Comparison of ENCODE assay signal across 35 cellular contexts in genomic region chr2:114331934-114332333, GRCh38.
"Had no signal": no experiment of that assay in that cellular context is flagged by ENCODE, and none has a peak within 500 bp of the region (broad histone marks: within the 10 kb centered on the region; RNA-seq: fewer than 3 reads in every experiment).

No MANE protein-coding gene starts in this region.

- H3K4me1 ChIP-seq: adrenal gland, body of pancreas, breast epithelium had no signal

- H3K4me3 Mint-ChIP-seq: activated B cell treated with CpG ODN at 0.5 μM for 24 hours; activated CD4-positive, alpha-beta memory T cell treated with anti-CD3 and anti-CD28 coated beads for 36 hours; activated CD4-positive, alpha-beta T cell treated with anti-CD3 and anti-CD28 coated beads, Interleukin-2, amount 10 ng/mL, durations not matched to agents 24 days and 14 days; activated CD8-positive, alpha-beta T cell treated with anti-CD3 and anti-CD28 coated beads for 36 hours; activated naive CD4-positive, alpha-beta T cell treated with anti-CD3 and anti-CD28 coated beads for 36 hours; activated naive CD8-positive, alpha-beta T cell treated with anti-CD3 and anti-CD28 coated beads for 36 hours; activated T-cell treated with anti-CD3 and anti-CD28 coated beads, Interleukin-2, amount 50 U/mL, for 4 hours; activated T-cell treated with anti-CD3 and anti-CD28 coated beads, Interleukin-2, amount 50 U/mL, for 72 hours; activated T-helper 1 cell treated with anti-CD3 and anti-CD28 coated beads, Interleukin-12 subunit alpha, Interleukin-12 subunit beta, Interleukin-2, Interleukin-4 antibody, amounts not matched to agents 30 ng/mL and 10 ng/mL and 1 ng/mL, durations not matched to agents 14 hours and 24 hours and 36 hours; activated T-helper 17 cell treated with anti-CD3 and anti-CD28 coated beads, Interleukin-2, amount 50 U/mL, for 72 hours; T-helper 2 cell treated with Interferon-gamma antibody and Interleukin-4, amounts not matched to agents 5 μg/mL and 100 μg/mL, for 36 hours had no signal

- H3K4me1 Mint-ChIP-seq: activated B cell treated with CpG ODN at 0.5 μM for 24 hours; activated CD4-positive, alpha-beta T cell treated with anti-CD3 and anti-CD28 coated beads, Interleukin-2, amount 10 ng/mL, durations not matched to agents 24 days and 14 days; activated naive CD8-positive, alpha-beta T cell treated with anti-CD3 and anti-CD28 coated beads for 36 hours; activated T-helper 17 cell treated with anti-CD3 and anti-CD28 coated beads, Interleukin-2, amount 50 U/mL, for 72 hours had no signal

- ATAC-seq: activated CD8-positive, alpha-beta T cell treated with anti-CD3 and anti-CD28 coated beads for 36 hours; activated naive CD4-positive, alpha-beta T cell treated with anti-CD3 and anti-CD28 coated beads, Interleukin-2, amount 50 U/mL, for 72 hours; activated T-cell treated with anti-CD3 and anti-CD28 coated beads, Interleukin-2, amount 50 U/mL, for 4 hours; activated T-cell treated with anti-CD3 and anti-CD28 coated beads, Interleukin-2, amount 50 U/mL, for 72 hours; activated T-helper 17 cell treated with anti-CD3 and anti-CD28 coated beads, Interleukin-2, amount 50 U/mL, for 72 hours; body of pancreas had no signal

- H3K27me3 ChIP-seq: adrenal gland, body of pancreas, brain microvascular endothelial cell, breast epithelium had no signal

- H3K9me3 Mint-ChIP-seq: activated B cell treated with CpG ODN at 0.5 μM for 24 hours; activated CD4-positive, alpha-beta memory T cell treated with anti-CD3 and anti-CD28 coated beads for 36 hours; activated CD4-positive, alpha-beta T cell treated with anti-CD3 and anti-CD28 coated beads, Interleukin-2, amount 10 ng/mL, durations not matched to agents 24 days and 14 days; activated CD8-positive, alpha-beta T cell treated with anti-CD3 and anti-CD28 coated beads for 36 hours; activated naive CD4-positive, alpha-beta T cell treated with anti-CD3 and anti-CD28 coated beads for 36 hours; activated naive CD4-positive, alpha-beta T cell treated with anti-CD3 and anti-CD28 coated beads, Interleukin-2, amount 50 U/mL, for 72 hours; activated naive CD8-positive, alpha-beta T cell treated with anti-CD3 and anti-CD28 coated beads for 36 hours; activated T-cell treated with anti-CD3 and anti-CD28 coated beads, Interleukin-2, amount 50 U/mL, for 4 hours; activated T-helper 1 cell treated with anti-CD3 and anti-CD28 coated beads, Interleukin-12 subunit alpha, Interleukin-12 subunit beta, Interleukin-2, Interleukin-4 antibody, amounts not matched to agents 30 ng/mL and 10 ng/mL and 1 ng/mL, durations not matched to agents 14 hours and 24 hours and 36 hours; T-helper 2 cell treated with Interferon-gamma antibody and Interleukin-4, amounts not matched to agents 5 μg/mL and 100 μg/mL, for 36 hours had no signal

- FAIRE-seq: astrocyte, TTC549 had no signal

- H3K27ac Mint-ChIP-seq: activated B cell treated with CpG ODN at 0.5 μM for 24 hours; activated CD4-positive, alpha-beta memory T cell treated with anti-CD3 and anti-CD28 coated beads for 36 hours; activated CD4-positive, alpha-beta T cell treated with anti-CD3 and anti-CD28 coated beads, Interleukin-2, amount 10 ng/mL, durations not matched to agents 24 days and 14 days; activated CD8-positive, alpha-beta T cell treated with anti-CD3 and anti-CD28 coated beads for 36 hours; activated naive CD4-positive, alpha-beta T cell treated with anti-CD3 and anti-CD28 coated beads for 36 hours; activated naive CD4-positive, alpha-beta T cell treated with anti-CD3 and anti-CD28 coated beads, Interleukin-2, amount 50 U/mL, for 72 hours; activated naive CD8-positive, alpha-beta T cell treated with anti-CD3 and anti-CD28 coated beads for 36 hours; activated T-cell treated with anti-CD3 and anti-CD28 coated beads, Interleukin-2, amount 50 U/mL, for 72 hours; activated T-helper 1 cell treated with anti-CD3 and anti-CD28 coated beads, Interleukin-12 subunit alpha, Interleukin-12 subunit beta, Interleukin-2, Interleukin-4 antibody, amounts not matched to agents 30 ng/mL and 10 ng/mL and 1 ng/mL, durations not matched to agents 14 hours and 24 hours and 36 hours; activated T-helper 17 cell treated with anti-CD3 and anti-CD28 coated beads, Interleukin-2, amount 50 U/mL, for 72 hours; T-helper 2 cell treated with Interferon-gamma antibody and Interleukin-4, amounts not matched to agents 5 μg/mL and 100 μg/mL, for 36 hours had no signal

- H3K27me3 Mint-ChIP-seq: activated CD4-positive, alpha-beta T cell treated with anti-CD3 and anti-CD28 coated beads, Interleukin-2, amount 10 ng/mL, durations not matched to agents 24 days and 14 days had no signal

- H3K36me3 ChIP-seq: adrenal gland, brain microvascular endothelial cell, breast epithelium had no signal

- H3K9me3 ChIP-seq: body of pancreas, breast epithelium had no signal

- H3K4me3 ChIP-seq: adrenal gland, body of pancreas, breast epithelium had no signal

- H3K27ac ChIP-seq: adrenal gland, body of pancreas, brain microvascular endothelial cell, breast epithelium, VCaP had no signal

- DNase-seq: activated B cell treated with CpG ODN at 0.5 μM for 24 hours; activated CD4-positive, alpha-beta memory T cell treated with anti-CD3 and anti-CD28 coated beads for 36 hours; activated CD4-positive, alpha-beta T cell treated with anti-CD3 and anti-CD28 coated beads for 4 hours; activated CD4-positive, alpha-beta T cell treated with anti-CD3 and anti-CD28 coated beads, Interleukin-2, amount 10 ng/mL, durations not matched to agents 24 days and 14 days; activated CD4-positive, alpha-beta T cell treated with anti-CD3 and anti-CD28 coated beads, Interleukin-2, amount 50 U/mL, for 1 hour; activated CD4-positive, alpha-beta T cell treated with anti-CD3 and anti-CD28 coated beads, Interleukin-2, amount 50 U/mL, for 4 hours; activated CD4-positive, CD25-positive, alpha-beta regulatory T cell treated with anti-CD3 and anti-CD28 coated beads, Interleukin-2, amount 50 U/mL, for 72 hours; activated CD8-positive, alpha-beta memory T cell treated with anti-CD3 and anti-CD28 coated beads, Interleukin-2, amount 50 U/mL, for 4 hours; activated CD8-positive, alpha-beta T cell treated with anti-CD3 and anti-CD28 coated beads for 36 hours; activated effector memory CD4-positive, alpha-beta T cell treated with anti-CD3 and anti-CD28 coated beads, Interleukin-2, amount 50 U/mL, for 16 hours; activated gamma-delta T cell treated with Interleukin-2 at 50 U/mL for 16 hours; activated naive CD4-positive, alpha-beta T cell; activated naive CD4-positive, alpha-beta T cell treated with anti-CD3 and anti-CD28 coated beads for 36 hours; activated naive CD4-positive, alpha-beta T cell treated with anti-CD3 and anti-CD28 coated beads, Interleukin-2, amount 50 U/mL, for 16 hours; activated naive CD8-positive, alpha-beta T cell treated with anti-CD3 and anti-CD28 coated beads for 36 hours; activated T-cell treated with anti-CD3 and anti-CD28 coated beads for 4 hours; activated T-cell treated with anti-CD3 and anti-CD28 coated beads, Interleukin-2, amount 50 U/mL, for 1 hour; activated T-cell treated with anti-CD3 and anti-CD28 coated beads, Interleukin-2, amount 50 U/mL, for 4 hours; activated T-cell treated with anti-CD3 and anti-CD28 coated beads, Interleukin-2, amount 50 U/mL, for 72 hours; adrenal gland; amniotic stem cell; aorta; body of pancreas; brain microvascular endothelial cell; central memory CD4-positive, alpha-beta T cell; T-helper 2 cell; T-helper 9 cell had no signal
